11 cellular contexts compared by ENCODE assay signal in genomic region chr19:39372047-39372802, GRCh38. TPM values are rescaled to one million over a fixed set of nuclear protein-coding genes. Genes with fewer than 3 reads are reported as not detected.
DNase-seq lines count a peak whose midpoint lies in the region; ATAC-seq lines count a peak whose summit lies in the region.
"Had no signal": no experiment of that assay in that cellular context is flagged by ENCODE, and none has a peak within 500 bp of the region (broad histone marks: within the 10 kb centered on the region; RNA-seq: fewer than 3 reads in every experiment).

No MANE protein-coding gene starts in this region.

- peak overlapping the region; percentile 47 for H3K27ac Mint-ChIP-seq in activated naive CD4-positive, alpha-beta T cell treated with anti-CD3 and anti-CD28 coated beads for 36 hours

- WGBS in urinary bladder: 25% methylated on average over 8 of the region's 8 CpGs

- CTCF ChIA-PET in activated naive CD4-positive, alpha-beta T cell treated with anti-CD3 and anti-CD28 coated beads for 36 hours (lab: Charles Lee): interaction anchor here (0.7 kb wide), 1 partner anchor 14 kb away, joined by 3 read pairs; no protein-coding TSS in a partner anchor

- intact Hi-C loops in activated naive CD4-positive, alpha-beta T cell treated with anti-CD3 and anti-CD28 coated beads for 36 hours (cut with micrococcal nuclease): no loop called here

- peak overlapping the region in 1 of 2 donors; percentile 12 for H3K4me3 ChIP-seq in muscle layer of colon (ENCODE audit: low read depth in 1 of 2, low read length in 2 of 2)
- no peak overlapping the region for H3K4me3 ChIP-seq in urinary bladder (ENCODE audit: low read depth, low read length)
- H3K4me3 ChIP-seq: BLaER1 treated with 17β-estradiol and CSF1 and Interleukin-3, amounts not matched to agents 10 nM and 100 nM had no signal

- H3K9me3 ChIP-seq in muscle layer of colon (ENCODE audit: low read length): no peaks in the 10 kb centered on the region
- H3K9me3 ChIP-seq: BLaER1 treated with 17β-estradiol and CSF1 and Interleukin-3, amounts not matched to agents 10 nM and 100 nM had no signal

- peaks cover 29% of the 10 kb centered on the region for H3K36me3 Mint-ChIP-seq in activated naive CD4-positive, alpha-beta T cell treated with anti-CD3 and anti-CD28 coated beads for 36 hours (ENCODE audit: low read depth)

- H3K4me1 Mint-ChIP-seq in activated naive CD4-positive, alpha-beta T cell treated with anti-CD3 and anti-CD28 coated beads for 36 hours (ENCODE audit: low read depth): no peaks in the 10 kb centered on the region

- no peak overlapping the region for H3K4me3 Mint-ChIP-seq in activated naive CD4-positive, alpha-beta T cell treated with anti-CD3 and anti-CD28 coated beads for 36 hours

- no peaks in the 10 kb centered on the region for H3K9me3 Mint-ChIP-seq in activated naive CD4-positive, alpha-beta T cell treated with anti-CD3 and anti-CD28 coated beads for 36 hours

- DNase-seq in activated naive CD4-positive, alpha-beta T cell treated with anti-CD3 and anti-CD28 coated beads for 36 hours: no peak
- no peak for DNase-seq in activated naive CD4-positive, alpha-beta T cell (lab: John Stamatoyannopoulos, UW)
- peak; percentile 83 for DNase-seq in epidermal melanocyte (ENCODE audit: insufficient read length, low spot score)
- no peak for DNase-seq in SW480 (ENCODE audit: low spot score)
- DNase-seq in NCI-H2081 treated with DMSO at 0.1 percent for 48 hours (lab: John Stamatoyannopoulos, UW): no peak
- DNase-seq: activated CD8-positive, alpha-beta memory T cell treated with anti-CD3 and anti-CD28 coated beads, Interleukin-2, amount 50 U/mL, for 48 hours; NCI-H2081 had no signal

- H3K9ac ChIP-seq in muscle layer of colon (ENCODE audit: low read length): peak overlapping the region; percentile 27

- H3K4me1 ChIP-seq in muscle layer of colon (ENCODE audit: insufficient read depth, low read length) (peaks cover 24% of the 10 kb centered on the region), urinary bladder (ENCODE audit: insufficient read depth) (no peaks in the 10 kb centered on the region)

- no peaks in the 10 kb centered on the region for H3K27me3 ChIP-seq in muscle layer of colon (ENCODE audit: control insufficient read depth in 1 of 2, insufficient read depth in 2 of 2, low read length in 2 of 2)
- H3K27me3 ChIP-seq: BLaER1 treated with 17β-estradiol and CSF1 and Interleukin-3, amounts not matched to agents 10 nM and 100 nM had no signal

- ATAC-seq in HG03565 (IDR thresholded peaks at IDR 0.05; ENCODE audit: unreplicated experiment): no peak

- no peaks in the 10 kb centered on the region for H3K27me3 Mint-ChIP-seq in activated naive CD4-positive, alpha-beta T cell treated with anti-CD3 and anti-CD28 coated beads for 36 hours (ENCODE audit: low read depth)

- peak overlapping the region; percentile 94 for H3K27ac ChIP-seq in muscle layer of colon (ENCODE audit: low read depth, low read length)
- H3K27ac ChIP-seq in urinary bladder (ENCODE audit: low read depth): peak overlapping the region; percentile 88

- H3K36me3 ChIP-seq in muscle layer of colon (ENCODE audit: insufficient read depth, low read length) (peaks cover 61% of the 10 kb centered on the region), urinary bladder (ENCODE audit: insufficient read depth) (no peaks in the 10 kb centered on the region)

RNA-seq across cellular contexts. Expression of gene PAF1, which starts 18.7 kb away (rescaled TPM):
- total RNA-seq in activated naive CD4-positive, alpha-beta T cell treated with anti-CD3 and anti-CD28 coated beads for 36 hours: 10 to 100 TPM; 31.9 to 34.9 TPM
- 11.7 TPM for total RNA-seq in urinary bladder
- 52.8 TPM for polyA plus RNA-seq in urinary bladder

RNA-seq across cellular contexts. Expression of gene MED29, which starts 19.0 kb away (rescaled TPM):
- 10 to 100 TPM; 18.0 to 18.5 TPM for total RNA-seq in activated naive CD4-positive, alpha-beta T cell treated with anti-CD3 and anti-CD28 coated beads for 36 hours
- 14.8 TPM for total RNA-seq in urinary bladder
- 50.0 TPM for polyA plus RNA-seq in urinary bladder

RNA-seq across cellular contexts. Expression of gene SAMD4B, which starts 30.0 kb away (rescaled TPM):
- 10 to 100 TPM; 33.0 to 35.8 TPM for total RNA-seq in activated naive CD4-positive, alpha-beta T cell treated with anti-CD3 and anti-CD28 coated beads for 36 hours
- total RNA-seq in urinary bladder: 37.3 TPM
- polyA plus RNA-seq in urinary bladder: 118 TPM

RNA-seq across cellular contexts. Expression of gene ZFP36, which starts 34.4 kb away (rescaled TPM):
- total RNA-seq in activated naive CD4-positive, alpha-beta T cell treated with anti-CD3 and anti-CD28 coated beads for 36 hours: 100 to 1,000 TPM; 113 to 116 TPM
- total RNA-seq in urinary bladder: 13.0 TPM
- polyA plus RNA-seq in urinary bladder: 759 TPM

RNA-seq across cellular contexts. Expression of gene GMFG, which starts 36.4 kb away (rescaled TPM):
- 100 to 1,000 TPM; 331 to 332 TPM for total RNA-seq in activated naive CD4-positive, alpha-beta T cell treated with anti-CD3 and anti-CD28 coated beads for 36 hours
- total RNA-seq in urinary bladder: 12.3 TPM
- polyA plus RNA-seq in urinary bladder: 34.3 TPM
